Comparison of ENCODE assay signal across 1 cellular context in genomic region chr13:114108141-114108761, GRCh38.
TF ChIP-seq lines count a peak whose summit lies in the region.

No MANE protein-coding gene starts in this region.

TF ChIP-seq in H1, 55 proteins besides CTCF, POLR2A, EP300 and RAD21 (continued from another document):
- no peak for TF ChIP-seq MAFK (IDR thresholded peaks at IDR 0.05; ENCODE audit: low read depth, low read length)
- TF ChIP-seq SIX5 (IDR thresholded peaks at IDR 0.05; ENCODE audit: low read depth, low read length): no peak
- no peak for TF ChIP-seq ASH2L (IDR thresholded peaks at IDR 0.05; ENCODE audit: low read length)
- no peak for TF ChIP-seq BCL11A (IDR thresholded peaks at IDR 0.05; ENCODE audit: low read depth in 2 of 2, low read length in 2 of 2)
- TF ChIP-seq EZH2 (IDR thresholded peaks at IDR 0.05; ENCODE audit: low read depth, low read length, severe bottlenecking): no peak
TF ChIP-seq in H1: peak in this region for 0.
